Comparison of ENCODE assay signal across 18 cellular contexts in the genomic region with DNA sequence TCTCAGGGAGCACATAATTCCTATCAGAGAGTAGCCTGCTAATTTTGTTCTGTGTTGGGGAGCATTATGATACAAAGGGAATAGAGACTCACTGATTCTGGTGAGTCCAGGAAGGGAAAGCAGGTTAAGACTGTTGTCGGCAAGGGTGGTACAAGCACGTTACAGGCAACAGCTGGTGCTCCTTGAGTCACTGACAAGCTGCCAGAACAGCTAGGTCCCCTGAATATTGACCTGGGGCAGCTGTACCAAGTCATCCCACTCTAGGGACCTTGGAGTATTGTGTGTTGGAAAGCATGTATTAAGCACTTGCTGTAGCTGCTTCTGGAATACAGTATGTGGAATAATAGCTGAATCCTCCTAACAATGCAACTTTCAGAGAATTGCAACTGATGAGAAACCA. TPM values are rescaled to one million over a fixed set of nuclear protein-coding genes. Genes with fewer than 3 reads are reported as not detected.
DNase-seq lines count a peak whose midpoint lies in the region; ATAC-seq, FAIRE-seq and TF ChIP-seq lines count a peak whose summit lies in the region.
"Had no signal": no experiment of that assay in that cellular context is flagged by ENCODE, and none has a peak within 500 bp of the region (broad histone marks: within the 10 kb centered on the region; RNA-seq: fewer than 3 reads in every experiment).

No MANE protein-coding gene starts in this region.

- intact Hi-C loops in pancreas (cut with DNase I) (no loop called here), ascending aorta (cut with DNase I) (no loop called here)

- H3K4me3 ChIP-seq in SJCRH30 (no peak overlapping the region), pancreas (no peak overlapping the region), small intestine (ENCODE audit: low read depth in 1 of 2, low read length in 2 of 2) (no peak overlapping the region), ascending aorta (no peak overlapping the region)
- H3K4me3 ChIP-seq: HAP-1 had no signal

- 87 to 88% methylated on average over 2 of the region's 2 CpGs for WGBS in pancreas, 2 donors
- WGBS in small intestine, 3 donors: 71 to 94% (median 88%) methylated on average over 2 of the region's 2 CpGs

- no peaks in the 10 kb centered on the region for H3K36me3 ChIP-seq in SJCRH30
- no peaks in the 10 kb centered on the region for H3K36me3 ChIP-seq in pancreas
- no peaks in the 10 kb centered on the region for H3K36me3 ChIP-seq in small intestine (ENCODE audit: control insufficient read depth in 2 of 2, insufficient read depth in 2 of 2, low read length in 2 of 2)
- no peaks in the 10 kb centered on the region for H3K36me3 ChIP-seq in ascending aorta
- H3K36me3 ChIP-seq: HAP-1 had no signal

- no peaks in the 10 kb centered on the region for H3K27me3 ChIP-seq in SJCRH30
- H3K27me3 ChIP-seq in pancreas: no peaks in the 10 kb centered on the region
- H3K27me3 ChIP-seq in small intestine (ENCODE audit: control insufficient read depth in 2 of 2, insufficient read depth in 2 of 2, low read length in 2 of 2): no peaks in the 10 kb centered on the region
- H3K27me3 ChIP-seq in ascending aorta: no peaks in the 10 kb centered on the region

- no peak for TF ChIP-seq CTCF in pancreas (IDR thresholded peaks at IDR 0.05)
- no peak for TF ChIP-seq CTCF in ascending aorta (IDR thresholded peaks at IDR 0.05)

- no peak for ATAC-seq in pancreas
- ATAC-seq in GM18517 (IDR thresholded peaks at IDR 0.05; ENCODE audit: unreplicated experiment): no peak

- H3K4me1 ChIP-seq in SJCRH30: peaks cover 2% of the 10 kb centered on the region; the same call in 1 of the 2 replicates
- no peaks in the 10 kb centered on the region for H3K4me1 ChIP-seq in pancreas
- no peaks in the 10 kb centered on the region for H3K4me1 ChIP-seq in small intestine (ENCODE audit: control insufficient read depth in 2 of 2, insufficient read depth in 1 of 2, low read depth in 1 of 2, low read length in 1 of 2)
- no peaks in the 10 kb centered on the region for H3K4me1 ChIP-seq in ascending aorta
- H3K4me1 ChIP-seq: HAP-1 had no signal

- DNase-seq in DMS 273 (lab: John Stamatoyannopoulos, UW; ENCODE audit: unreplicated experiment): peak; percentile 85
- DNase-seq in HTR-8/SVneo (ENCODE audit: insufficient read length, low spot score): no peak
- DNase-seq in NCI-H2171 (lab: John Stamatoyannopoulos, UW): peak; percentile 77
- DNase-seq in SJCRH30: peak; percentile 47 to 69
- DNase-seq in pancreas: no peak
- DNase-seq in small intestine: no peak
- DNase-seq in ascending aorta (ENCODE audit: low spot score in 2 of 2): no peak
- DNase-seq: C1 segment of cervical spinal cord; Calu3; CD4-positive, alpha-beta T cell; DMS153; DND-41; GF-D8 had no signal

- FAIRE-seq in HTR-8/SVneo (lab: Jason Lieb, UNC): peak; percentile 31
- no peak for FAIRE-seq in pancreas (lab: Jason Lieb, UNC)
- no peak for FAIRE-seq in small intestine (lab: Jason Lieb, UNC)
- FAIRE-seq: A204.1, H1 had no signal

- H3K9me3 ChIP-seq in SJCRH30 (replicated peaks): no peaks in the 10 kb centered on the region
- H3K9me3 ChIP-seq in pancreas: no peaks in the 10 kb centered on the region
- H3K9me3 ChIP-seq in small intestine (ENCODE audit: control insufficient read depth, low read depth): no peaks in the 10 kb centered on the region
- no peaks in the 10 kb centered on the region for H3K9me3 ChIP-seq in ascending aorta
- H3K9me3 ChIP-seq: HAP-1 had no signal

- H3K27ac ChIP-seq in SJCRH30 (no peak overlapping the region), pancreas (no peak overlapping the region), small intestine (ENCODE audit: low read depth in 1 of 2, low read length in 1 of 2) (no peak overlapping the region), ascending aorta (no peak overlapping the region)
- H3K27ac ChIP-seq: HL-60 had no signal

RNA-seq across cellular contexts. Expression of gene GLCCI1, which starts 37.0 kb away (rescaled TPM):
- total RNA-seq in SJCRH30 (2014; rRNA removed; shearing (Covaris generic)): 9.1 and 11.8 TPM in 2 replicates
- 1 to 10 TPM; 2.0 to 7.4 (median 3.2) TPM for total RNA-seq in pancreas
- 1 to 10 TPM; 2.4 to 2.5 TPM for polyA plus RNA-seq in pancreas
- polyA plus RNA-seq in small intestine: 1 to 10 TPM; 2.7 to 6.2 (median 3.8) TPM
- 0.21 TPM for total RNA-seq in ascending aorta

Comparison
In these comparisons a context has a peak if more than half of its experiments do, and no peak if none do; other contexts are left out.
1. DNase-seq: peak in DMS 273 (single experiment), NCI-H2171 (single experiment) and SJCRH30 (2 of 2); none in HTR-8/SVneo (single experiment), pancreas (0 of 6), small intestine (single experiment) and ascending aorta (0 of 2).